In the genomic region with DNA sequence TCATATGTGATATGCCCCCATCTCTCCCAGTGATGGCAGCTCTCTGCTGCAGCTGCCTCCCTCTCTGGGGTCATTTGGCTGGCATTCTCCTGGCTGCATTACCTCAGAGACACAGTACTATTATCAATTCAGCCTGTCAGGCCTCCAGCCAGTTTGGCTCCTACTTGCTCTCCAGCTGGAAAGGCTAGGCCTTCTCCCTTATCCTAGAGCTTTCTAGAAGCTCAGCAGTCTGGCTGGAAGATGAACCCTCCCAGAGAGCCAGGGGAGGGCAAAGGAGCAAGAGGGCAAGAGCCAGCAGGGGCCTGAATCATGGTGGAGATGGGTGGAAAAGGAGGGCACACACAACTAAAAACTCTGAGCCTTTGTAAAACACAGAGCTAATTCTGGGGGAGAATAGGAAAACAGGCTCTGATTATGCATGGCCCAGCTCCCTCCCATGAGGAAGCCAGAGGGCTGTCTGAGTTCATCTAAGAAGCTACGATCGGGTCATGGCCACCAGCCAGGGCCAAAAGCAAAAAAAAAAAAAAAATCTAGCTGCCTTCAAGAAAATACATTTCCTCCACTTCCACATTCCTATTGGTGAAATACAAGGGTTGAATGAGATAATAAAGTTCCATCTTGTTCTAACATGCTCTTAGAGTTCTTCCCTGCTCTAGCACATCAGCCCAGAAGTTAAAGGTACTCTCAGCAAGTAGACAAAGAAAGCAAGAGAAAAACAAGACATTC, we compare ENCODE assay signal across 12 cellular contexts. TPM values are rescaled to one million over a fixed set of nuclear protein-coding genes. Genes with fewer than 3 reads are reported as not detected.
DNase-seq lines count a peak whose midpoint lies in the region; ATAC-seq, FAIRE-seq and TF ChIP-seq lines count a peak whose summit lies in the region.
"Had no signal": no experiment of that assay in that cellular context is flagged by ENCODE, and none has a peak within 500 bp of the region (broad histone marks: within the 10 kb centered on the region; RNA-seq: fewer than 3 reads in every experiment).

No MANE protein-coding gene starts in this region.

- peak overlapping the region in 7 of 11 experiments; percentile 6 to 99 (median 76); a peak in 11 of 22 replicates for H3K4me2 ChIP-seq in BLaER1 treated with 17β-estradiol and CSF1 and Interleukin-3, amounts not matched to agents 10 nM and 100 nM
- H3K4me2 ChIP-seq in mammary epithelial cell (ENCODE audit: insufficient read depth, low read depth, low read length), result peak overlapping the region; percentile 29

- peaks cover 95% of the 10 kb centered on the region for H3K79me2 ChIP-seq in mammary epithelial cell (ENCODE audit: insufficient read depth, low read length)

- CTCF ChIA-PET in mammary epithelial cell (lab: Charles Lee; ENCODE audit: low non-redundant PET), result interaction anchor here (0.6 to 0.9 kb wide), 2 partner anchors 10 to 74 kb away, joined by 3 to 6 read pairs; no protein-coding TSS in a partner anchor

- TF ChIP-seq POLR2A in heart left ventricle (IDR thresholded peaks at IDR 0.05), result no peak

- no peaks in the 10 kb centered on the region for H3K36me3 Mint-ChIP-seq in stimulated activated effector memory CD8-positive, alpha-beta T cell treated with anti-CD3 and anti-CD28 coated beads, Interleukin-12 subunit alpha, Interleukin-12 subunit beta, amount 100 ng/mL, for 72 hours

- TF ChIP-seq CTCF in mammary epithelial cell (conservative IDR thresholded peaks at IDR 0.05 in 1 of 2, IDR thresholded peaks at IDR 0.05 in 1 of 2; ENCODE audit: extremely low read depth in 1 of 2, insufficient read depth in 1 of 2, low read depth in 1 of 2, low read length in 2 of 2) (no peak), heart left ventricle (IDR thresholded peaks at IDR 0.05) (peak in 2 of 12 donors; percentile 6 to 27), pancreas (IDR thresholded peaks at IDR 0.05) (no peak)

- whole genome bisulfite sequencing in mammary epithelial cell (ENCODE audit: low coverage, missing lambda C conversion rate), result 0% methylated on average over 2 of the region's 2 CpGs
- 0 to 7% (median 5%) methylated on average over 2 of the region's 2 CpGs for WGBS in heart left ventricle, 4 donors
- WGBS in pancreas, 2 donors, result 4 to 6% methylated on average over 2 of the region's 2 CpGs

- no peaks in the 10 kb centered on the region for H3K9me3 Mint-ChIP-seq in stimulated activated effector memory CD8-positive, alpha-beta T cell treated with anti-CD3 and anti-CD28 coated beads, Interleukin-12 subunit alpha, Interleukin-12 subunit beta, amount 100 ng/mL, for 72 hours

- H3K9me3 ChIP-seq in BLaER1 treated with 17β-estradiol and CSF1 and Interleukin-3, amounts not matched to agents 10 nM and 100 nM (replicated peaks in 1 of 11), result no peaks in the 10 kb centered on the region
- H3K9me3 ChIP-seq in mammary epithelial cell (replicated peaks; ENCODE audit: insufficient read depth, low read length) (no peaks in the 10 kb centered on the region), heart left ventricle (no peaks in the 10 kb centered on the region), pancreas (no peaks in the 10 kb centered on the region), SJCRH30 (replicated peaks) (no peaks in the 10 kb centered on the region)

- no peak overlapping the region for H3K27ac Mint-ChIP-seq in stimulated activated effector memory CD8-positive, alpha-beta T cell treated with anti-CD3 and anti-CD28 coated beads, Interleukin-12 subunit alpha, Interleukin-12 subunit beta, amount 100 ng/mL, for 72 hours

- BruUV-seq in mammary epithelial cell (replicated peaks; lab: Mats Ljungman, UMichigan), result no TSS peak

- no peaks in the 10 kb centered on the region for H4K20me1 ChIP-seq in BLaER1 treated with 17β-estradiol and CSF1 and Interleukin-3, amounts not matched to agents 10 nM and 100 nM
- H4K20me1 ChIP-seq in mammary epithelial cell (ENCODE audit: insufficient read depth, low read length), result peaks cover 63% of the 10 kb centered on the region

- no peak overlapping the region for H3K4me3 Mint-ChIP-seq in stimulated activated effector memory CD8-positive, alpha-beta T cell treated with anti-CD3 and anti-CD28 coated beads, Interleukin-12 subunit alpha, Interleukin-12 subunit beta, amount 100 ng/mL, for 72 hours

- H3K27me3 ChIP-seq in BLaER1 treated with 17β-estradiol and CSF1 and Interleukin-3, amounts not matched to agents 10 nM and 100 nM, result no peaks in the 10 kb centered on the region
- H3K27me3 ChIP-seq in mammary epithelial cell (ENCODE audit: insufficient read depth, low read length), result no peaks in the 10 kb centered on the region
- no peaks in the 10 kb centered on the region for H3K27me3 ChIP-seq in heart left ventricle
- no peaks in the 10 kb centered on the region for H3K27me3 ChIP-seq in pancreas
- no peaks in the 10 kb centered on the region for H3K27me3 ChIP-seq in SJCRH30

- H3K4me1 Mint-ChIP-seq in stimulated activated effector memory CD8-positive, alpha-beta T cell treated with anti-CD3 and anti-CD28 coated beads, Interleukin-12 subunit alpha, Interleukin-12 subunit beta, amount 100 ng/mL, for 72 hours, result no peaks in the 10 kb centered on the region

- dilution Hi-C loops in mammary epithelial cell (cut with HindIII; ENCODE audit: low sequenced_read_pairs), result no loop called here

- FAIRE-seq in pancreas (lab: Jason Lieb, UNC), result no peak
- FAIRE-seq: frontal cortex, GM19239, TTC549 had no signal

- H3K36me3 ChIP-seq in BLaER1 treated with 17β-estradiol and CSF1 and Interleukin-3, amounts not matched to agents 10 nM and 100 nM, result peaks cover 0 to 14% (median 0%) of the 10 kb centered on the region in 11 experiments; a peak in 5 of 22 replicates
- H3K36me3 ChIP-seq in mammary epithelial cell (ENCODE audit: insufficient read depth, low read length), result peaks cover 74% of the 10 kb centered on the region
- H3K36me3 ChIP-seq in heart left ventricle, result no peaks in the 10 kb centered on the region
- no peaks in the 10 kb centered on the region for H3K36me3 ChIP-seq in pancreas
- H3K36me3 ChIP-seq in SJCRH30, result no peaks in the 10 kb centered on the region

- H3K4me1 ChIP-seq in BLaER1 treated with 17β-estradiol and CSF1 and Interleukin-3, amounts not matched to agents 10 nM and 100 nM, result peaks cover 39 to 70% (median 54%) of the 10 kb centered on the region in 10 experiments
- H3K4me1 ChIP-seq in mammary epithelial cell (ENCODE audit: insufficient read depth, low read length), result peaks cover 43% of the 10 kb centered on the region
- peaks cover 16 to 84% (median 73%) of the 10 kb centered on the region in 12 donors for H3K4me1 ChIP-seq in heart left ventricle
- H3K4me1 ChIP-seq in pancreas, result peaks cover 31 to 51% (median 45%) of the 10 kb centered on the region in 3 donors
- H3K4me1 ChIP-seq in SJCRH30, result peaks cover 52% of the 10 kb centered on the region

- no peak overlapping the region for H3K4me3 ChIP-seq in BLaER1 treated with 17β-estradiol and CSF1 and Interleukin-3, amounts not matched to agents 10 nM and 100 nM
- H3K4me3 ChIP-seq in mammary epithelial cell (replicated peaks in 1 of 3; ENCODE audit: insufficient read depth in 1 of 3, low read depth in 2 of 3, low read length in 3 of 3) (no peak overlapping the region), heart left ventricle (no peak overlapping the region), pancreas (no peak overlapping the region), SJCRH30 (no peak overlapping the region)

- in situ Hi-C loops in mammary epithelial cell (cut with MboI; ENCODE audit: low sequenced_read_pairs in 2 of 2), result no loop called here

- H3K9ac ChIP-seq in BLaER1 treated with 17β-estradiol and CSF1 and Interleukin-3, amounts not matched to agents 10 nM and 100 nM, result no peak overlapping the region
- peak overlapping the region; percentile 0 for H3K9ac ChIP-seq in mammary epithelial cell (ENCODE audit: insufficient read depth, low read length)

- H2AFZ ChIP-seq in mammary epithelial cell (ENCODE audit: low read depth, low read length), result no peak overlapping the region

- intact Hi-C loops in mammary epithelial cell (cut with micrococcal nuclease), result no loop called here
- intact Hi-C loops in heart left ventricle (cut with DNase I), result loop anchor here in 8 of 10 donors (2.0 to 5.0 kb wide), 6 partner anchors 31 to 103 kb away; a partner anchor contains a TSS
- intact Hi-C loops in pancreas (cut with DNase I), result no loop called here

- H3K27ac ChIP-seq in BLaER1 treated with 17β-estradiol and CSF1 and Interleukin-3, amounts not matched to agents 10 nM and 100 nM, result no peak overlapping the region
- H3K27ac ChIP-seq in mammary epithelial cell (ENCODE audit: insufficient read depth, low read depth, low read length) (no peak overlapping the region), heart left ventricle (peak overlapping the region; percentile 38 to 94 (median 90)), pancreas (peak overlapping the region in 3 of 4 donors; percentile 4 to 85 (median 81)), SJCRH30 (no peak overlapping the region)

- no peak for DNase-seq in mammary epithelial cell
- DNase-seq in heart left ventricle, result peak in 4 of 5 donors; percentile 80 to 91 (median 85)
- DNase-seq in pancreas, result peak in 4 of 6 donors; percentile 38 to 76 (median 50)
- no peak for DNase-seq in stimulated activated effector memory CD8-positive, alpha-beta T cell treated with anti-CD3 and anti-CD28 coated beads, Interleukin-12 subunit alpha, Interleukin-12 subunit beta, amount 100 ng/mL, for 72 hours (ENCODE audit: low spot score in 2 of 2)
- DNase-seq in NCI-H187 treated with DMSO at 0.1 percent for 48 hours (lab: John Stamatoyannopoulos, UW), result no peak
- DNase-seq in HUDEP-2 (lab: John Stamatoyannopoulos, UW; ENCODE audit: unreplicated experiment in 76 of 76), result no peak
- no peak for DNase-seq in SJCRH30
- DNase-seq: NCI-H82 had no signal

- ATAC-seq in heart left ventricle (peak; percentile 68 to 87 (median 80)), pancreas (peak; percentile 59 to 76 (median 74))
- no peak for ATAC-seq in stimulated activated effector memory CD8-positive, alpha-beta T cell treated with anti-CD3 and anti-CD28 coated beads, Interleukin-12 subunit alpha, Interleukin-12 subunit beta, amount 100 ng/mL, for 72 hours

RNA-seq across cellular contexts. Expression of a gene that starts 8.8 kb away (rescaled TPM):
- total RNA-seq in mammary epithelial cell (1,000 to 10,000 TPM in 1 of 2 donors, 100 to 1,000 TPM in 1; 920 to 2,749 TPM), heart left ventricle (1 to 10 TPM in 8 of 9 donors, under 1 TPM in 1; 0.83 to 7.4 (median 3.6) TPM), pancreas (10 to 100 TPM in 2 of 6 donors, 1 to 10 TPM in 4; 2.7 to 25.8 (median 4.9) TPM)
- polyA plus RNA-seq in mammary epithelial cell (1,283 TPM), heart left ventricle (1 to 10 TPM; 1.8 to 5.3 TPM), pancreas (1 to 10 TPM; 1.4 to 2.2 TPM)
- 1,625 TPM for polyA minus RNA-seq in mammary epithelial cell
- total RNA-seq in SJCRH30 (2014; rRNA removed; shearing (Covaris generic)), result 8.9 and 9.1 TPM in 2 replicates

RNA-seq across cellular contexts. Expression of a gene that starts 31.8 kb away (rescaled TPM):
- total RNA-seq in mammary epithelial cell (10 to 100 TPM in 1 of 2 donors, 1 to 10 TPM in 1; 8.2 to 35.9 TPM), heart left ventricle (100 to 1,000 TPM in 8 of 9 donors, 10 to 100 TPM in 1; 92.0 to 600 (median 212) TPM), pancreas (10 to 100 TPM in 3 of 6 donors, 1 to 10 TPM in 3; 2.9 to 69.8 (median 11.2) TPM)
- polyA plus RNA-seq in mammary epithelial cell (20.8 TPM), heart left ventricle (100 to 1,000 TPM in 1 of 2 donors, 10 to 100 TPM in 1; 87.6 to 218 TPM), pancreas (10 to 100 TPM; 17.4 to 18.7 TPM)
- not detected for polyA minus RNA-seq in mammary epithelial cell
- 1.3 and 1.8 TPM in 2 replicates for total RNA-seq in SJCRH30 (2014; rRNA removed; shearing (Covaris generic))

RNA-seq across cellular contexts. Expression of a gene that starts 59.9 kb away (rescaled TPM):
- not detected for total RNA-seq in mammary epithelial cell
- not detected for polyA plus RNA-seq in mammary epithelial cell
- polyA minus RNA-seq in mammary epithelial cell, result not detected
- under 1 TPM in 2 of 9 donors, not detected in 7; 0.30 to 0.48 TPM for total RNA-seq in heart left ventricle
- polyA plus RNA-seq in heart left ventricle, result not detected
- total RNA-seq in pancreas, result under 1 TPM in 4 of 6 donors, not detected in 2; 0.06 to 0.52 (median 0.21) TPM
- polyA plus RNA-seq in pancreas, result 1 to 10 TPM in 1 of 2 donors, under 1 TPM in 1; 0.11 to 1.2 TPM
- not detected in 2 replicates for total RNA-seq in SJCRH30 (2014; rRNA removed; shearing (Covaris generic))

Comparison
In these comparisons a context has a peak if more than half of its experiments do, and no peak if none do; other contexts are left out.
1. H3K27ac ChIP-seq: peak in heart left ventricle (12 of 12) and pancreas (3 of 4); none in BLaER1 treated with 17β-estradiol and CSF1 and Interleukin-3, amounts not matched to agents 10 nM and 100 nM (0 of 11), mammary epithelial cell (single experiment) and SJCRH30 (single experiment).
2. DNase-seq: peak in heart left ventricle (4 of 5) and pancreas (4 of 6); none in mammary epithelial cell (single experiment), stimulated activated effector memory CD8-positive, alpha-beta T cell treated with anti-CD3 and anti-CD28 coated beads, Interleukin-12 subunit alpha, Interleukin-12 subunit beta, amount 100 ng/mL, for 72 hours (0 of 2), NCI-H187 treated with DMSO at 0.1 percent for 48 hours (single experiment), HUDEP-2 (0 of 76) and SJCRH30 (0 of 2).
3. RNA of a gene that starts 8.8 kb away (total RNA-seq): 920 to 2,749 TPM in mammary epithelial cell; 8.9 to 9.1 TPM in SJCRH30, 2.7 to 25.8 TPM in pancreas and 0.83 to 7.4 TPM in heart left ventricle; every median in the first group is over 10 times any median in the second.
4. intact Hi-C loops: an anchor here in heart left ventricle (2.0 to 5.0 kb wide); none called in mammary epithelial cell and pancreas.